ENCODE assay signal across 8 cellular contexts in the genomic region with DNA sequence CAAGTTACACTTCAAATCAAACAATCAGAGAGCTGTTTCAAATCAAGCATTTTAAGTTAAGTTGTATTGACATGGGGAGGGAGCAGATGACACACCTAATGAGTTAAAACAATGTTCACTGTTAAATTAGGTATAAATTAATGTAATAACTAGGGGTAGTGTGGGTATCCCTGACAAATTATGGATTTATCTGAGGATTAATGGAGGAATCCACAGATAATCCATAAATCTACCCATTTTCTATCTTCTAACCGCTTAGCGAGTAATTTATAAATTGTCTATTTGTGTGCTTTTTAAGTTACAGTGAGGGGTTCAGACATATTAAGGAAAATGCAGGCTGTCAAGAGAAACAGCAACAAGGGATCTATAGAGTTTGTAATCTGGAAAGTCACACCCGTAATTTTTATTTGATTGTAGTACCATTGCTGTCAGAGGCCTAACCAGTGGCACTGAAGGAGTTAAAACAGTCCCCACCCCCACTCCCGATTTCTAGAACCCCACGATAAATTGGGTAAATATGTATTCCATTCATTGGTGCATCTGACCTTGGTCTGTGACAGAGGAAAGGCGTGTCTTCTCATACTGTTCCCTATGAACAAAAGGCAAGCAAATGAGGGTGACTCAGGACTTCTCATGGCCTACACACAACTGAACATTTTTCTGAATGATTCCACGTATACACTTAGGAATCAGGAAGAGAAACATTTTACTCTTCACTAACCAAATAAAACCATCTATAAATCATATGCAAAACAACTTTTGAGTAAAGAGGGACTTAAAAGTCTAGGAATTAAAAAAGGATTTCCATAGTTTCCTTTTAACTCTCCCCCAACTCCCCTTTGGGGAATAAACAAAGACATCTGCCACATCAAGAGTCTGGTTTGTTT. TPM values are rescaled to one million over a fixed set of nuclear protein-coding genes. Genes with fewer than 3 reads are reported as not detected.
DNase-seq lines count a peak whose midpoint lies in the region; ATAC-seq, FAIRE-seq and TF ChIP-seq lines count a peak whose summit lies in the region.

No MANE protein-coding gene starts in this region.

- peaks cover 50% of the 10 kb centered on the region for H4K20me1 ChIP-seq in OCI-LY3 (ENCODE audit: insufficient read depth, low read length)
- H4K20me1 ChIP-seq in GM12878 (ENCODE audit: control insufficient read depth, insufficient read depth): no peaks in the 10 kb centered on the region

- DNase-seq in D721Med (ENCODE audit: insufficient read length, low spot score): no peak
- peak in 49 of 76 experiments; percentile 14 to 75 (median 50) for DNase-seq in HUDEP-2 (lab: John Stamatoyannopoulos, UW; ENCODE audit: unreplicated experiment in 76 of 76)
- DNase-seq in GM12878 (ENCODE audit: low read depth, low spot score): no peak
- DNase-seq in kidney: no peak
- peak; percentile 34 for DNase-seq in stimulated activated CD8-positive, alpha-beta memory T cell treated with anti-CD3 and anti-CD28 coated beads, Interleukin-4, amount 100 ng/mL, for 48 hours
- no peak for DNase-seq in NCI-H2196 treated with DMSO at 0.1 percent for 48 hours (lab: John Stamatoyannopoulos, UW; ENCODE audit: unreplicated experiment)
- DNase-seq in iPS-NIHi7 (ENCODE audit: extremely low spot score): no peak

- H3K27me3 ChIP-seq in OCI-LY3 (ENCODE audit: low read depth, low read length) (no peaks in the 10 kb centered on the region), GM12878 (replicated peaks in 1 of 2; ENCODE audit: control insufficient read depth in 2 of 2, insufficient read depth in 2 of 2, low read length in 1 of 2) (no peaks in the 10 kb centered on the region)

- H3K4me1 ChIP-seq in OCI-LY3 (ENCODE audit: low read length) (peaks cover 80% of the 10 kb centered on the region), GM12878 (ENCODE audit: control insufficient read depth, insufficient read depth, low read length) (peaks cover 22% of the 10 kb centered on the region), kidney (ENCODE audit: control insufficient read depth in 1 of 2, insufficient read depth in 1 of 2, low read depth in 1 of 2, low read length in 2 of 2) (peaks cover 22 to 27% of the 10 kb centered on the region in 2 donors)

- H3K4me3 ChIP-seq in OCI-LY3 (ENCODE audit: low read length) (no peak overlapping the region), GM12878 (peak overlapping the region; percentile 56), kidney (ENCODE audit: low read length in 2 of 2) (peak overlapping the region; percentile 77 to 92)

- no peak; the same call in 1 of the 2 replicates for TF ChIP-seq POLR2A in GM12878 (IDR thresholded peaks at IDR 0.05; ENCODE audit: low read depth, low read length)

- CTCF ChIA-PET in GM12878 (lab: Yijun Ruan, JAX): interaction anchor here (0.7 to 5.6 kb wide), 9 partner anchors 9 to 491 kb away, joined by 3 to 39 read pairs (median 8); no protein-coding TSS in a partner anchor

- H3K79me2 ChIP-seq in OCI-LY3 (ENCODE audit: low read length) (peaks cover 52% of the 10 kb centered on the region), GM12878 (ENCODE audit: control insufficient read depth, insufficient read depth, low read length) (peaks cover 66% of the 10 kb centered on the region)

- no peak for TF ChIP-seq EP300 in GM12878 (IDR thresholded peaks at IDR 0.05; ENCODE audit: borderline replicate concordance in 1 of 2, control insufficient read depth in 1 of 2, low read depth in 2 of 2, low read length in 2 of 2)

- peak; percentile 93 for FAIRE-seq in D721Med (lab: Jason Lieb, UNC)
- no peak for FAIRE-seq in GM12878 (lab: Jason Lieb, UNC)
- peak; percentile 58 for FAIRE-seq in kidney (lab: Jason Lieb, UNC)

- TF ChIP-seq CTCF in D721Med (IDR thresholded peaks at IDR 0.05; ENCODE audit: insufficient read depth, missing control alignments) (no peak), OCI-LY3 (IDR thresholded peaks at IDR 0.05; ENCODE audit: low read depth, low read length) (no peak), GM12878 (IDR thresholded peaks at IDR 0.05 in 2 of 3, conservative IDR thresholded peaks at IDR 0.05 in 1 of 3; ENCODE audit: control insufficient read depth in 2 of 3, extremely low read depth in 1 of 3, insufficient read depth in 1 of 3, low read depth in 3 of 3, low read length in 3 of 3) (no peak), kidney (IDR thresholded peaks at IDR 0.05; ENCODE audit: borderline replicate concordance, extremely low read depth, insufficient read depth) (no peak)

- 24% methylated on average over 7 of the region's 7 CpGs for WGBS in GM12878 (ENCODE audit: insufficient coverage, insufficient replicate concordance, low lambda C conversion rate, missing lambda C conversion rate)

- SMC1A ChIA-PET in GM12878 (lab: Charles Lee; ENCODE audit: uncharacterized antibody, unreplicated experiment): interaction anchor here (0.6 to 9.7 kb wide), 22 partner anchors 10 to 481 kb away, joined by 3 to 81 read pairs (median 4); no protein-coding TSS in a partner anchor

- no peaks in the 10 kb centered on the region for H3K9me3 ChIP-seq in OCI-LY3 (ENCODE audit: insufficient read depth, low read length)
- no peaks in the 10 kb centered on the region for H3K9me3 ChIP-seq in GM12878 (replicated peaks; ENCODE audit: control insufficient read depth, insufficient read depth, low read length)
- H3K9me3 ChIP-seq in kidney (ENCODE audit: control insufficient read depth in 1 of 2, low read length in 2 of 2): no peaks in the 10 kb centered on the region

- TF ChIP-seq RAD21 in GM12878 (IDR thresholded peaks at IDR 0.05; ENCODE audit: insufficient read depth, low read depth, low read length): no peak

- no peak overlapping the region for H3K27ac ChIP-seq in OCI-LY3 (ENCODE audit: low read length)
- H3K27ac ChIP-seq in GM12878 (ENCODE audit: control insufficient read depth, insufficient read depth): peak overlapping the region; percentile 97
- H3K27ac ChIP-seq in kidney (ENCODE audit: low read depth in 2 of 2, low read length in 2 of 2): peak overlapping the region; percentile 100

- peak; percentile 18 for ATAC-seq in GM12878

- in situ Hi-C loops in GM12878 (cut with MboI): loop anchor here (10.0 kb wide), 1 partner anchor 372 kb away; no protein-coding TSS in a partner anchor

- RAD21 ChIA-PET in GM12878 (lab: Charles Lee; ENCODE audit: unreplicated experiment): interaction anchor here (0.7 to 6.2 kb wide), 20 partner anchors 9 to 481 kb away, joined by 3 to 65 read pairs (median 8); a partner anchor contains a TSS

- BruUV-seq in GM12878 (replicated peaks; lab: Mats Ljungman, UMichigan): no TSS peak

- POLR2A ChIA-PET in GM12878 (lab: Charles Lee): interaction anchor here (0.9 to 5.0 kb wide), 8 partner anchors 10 to 377 kb away, joined by 3 to 40 read pairs (median 6); no protein-coding TSS in a partner anchor

- H3K4me2 ChIP-seq in OCI-LY3 (ENCODE audit: low read length) (0 out of 2 replicates have a peak overlapping the region, but pooled peaks have one; percentile 0), GM12878 (ENCODE audit: control insufficient read depth, insufficient read depth) (peak overlapping the region; percentile 79)

- peaks cover 49% of the 10 kb centered on the region for H3K36me3 ChIP-seq in OCI-LY3 (replicated peaks; ENCODE audit: low read depth, low read length)
- H3K36me3 ChIP-seq in GM12878 (ENCODE audit: control insufficient read depth in 2 of 2, insufficient read depth in 2 of 2, low read length in 1 of 2): peaks cover 5 to 19% of the 10 kb centered on the region in 2 experiments; a peak in 3 of 4 replicates
- peaks cover 5 to 34% of the 10 kb centered on the region in 2 donors for H3K36me3 ChIP-seq in kidney (ENCODE audit: control insufficient read depth in 1 of 2, insufficient read depth in 2 of 2, low read length in 2 of 2)

- intact Hi-C loops in GM12878 (cut with micrococcal nuclease; ENCODE audit: unreplicated experiment) (loop anchor here (10.0 kb wide), 2 partner anchors 228 to 488 kb away; a partner anchor contains a TSS), kidney (cut with DNase I) (loop anchor here (10.0 kb wide), 1 partner anchor 482 kb away; no protein-coding TSS in a partner anchor)

- H2AFZ ChIP-seq in OCI-LY3 (ENCODE audit: low read depth, low read length): no peak overlapping the region
- H2AFZ ChIP-seq in GM12878 (ENCODE audit: control insufficient read depth, low read depth, low read length): no peak overlapping the region

- H3K9ac ChIP-seq in OCI-LY3 (ENCODE audit: low read length) (no peak overlapping the region), GM12878 (ENCODE audit: control insufficient read depth, insufficient read depth, low read length) (peak overlapping the region; percentile 97), kidney (ENCODE audit: low read length in 2 of 2) (peak overlapping the region; percentile 78 to 99)

TF ChIP-seq in GM12878, 131 proteins besides CTCF, POLR2A, EP300 and RAD21 (continues in another document):
- TF ChIP-seq RELA (IDR thresholded peaks at IDR 0.05; ENCODE audit: borderline replicate concordance, partially characterized antibody) (no peak), CHD4 (IDR thresholded peaks at IDR 0.05) (no peak), SIX5 (IDR thresholded peaks at IDR 0.05; ENCODE audit: low read depth, low read length, severe bottlenecking) (no peak)

RNA-seq across cellular contexts. Expression of a gene that starts 7.4 kb away (rescaled TPM):
- 219 and 220 TPM in 2 replicates for total RNA-seq in GM12878 (2013; cell fraction: nucleolus; rRNA removed)
- total RNA-seq in GM12878 (2014; rRNA removed): 54.6 and 61.4 TPM in 2 replicates
- 54.4 and 55.4 TPM in 2 replicates for total RNA-seq in GM12878 (2014; rRNA removed; fragmentation: Illumina TruSeq; extraction: Trizol)
- total RNA-seq in GM12878 (2021): 114 TPM in 2 replicates
- polyA plus RNA-seq in GM12878 (2011; ENCODE audit: low read depth): 26.9 TPM
- 39.2 and 49.2 TPM in 2 replicates for polyA plus RNA-seq in GM12878 (2011; rRNA removed)
- 60.1 and 68.0 TPM in 2 replicates for polyA plus RNA-seq in GM12878 (2011; cell fraction: cytosol; rRNA removed)
- 254 and 345 TPM in 2 replicates for polyA plus RNA-seq in GM12878 (2011; cell fraction: nucleus; rRNA removed)
- 63.0 and 95.9 TPM in 2 replicates for polyA plus RNA-seq in GM12878 (2012)
- 23.9 and 64.7 TPM in 2 replicates for polyA plus RNA-seq in GM12878 (2014; fragmentation: Illumina TruSeq; extraction: Trizol)
- polyA plus RNA-seq in GM12878 (2014; fragmentation: Nextera tagmentation; extraction: Ambion mirVana): 10 to 100 TPM; 26.2 to 28.1 TPM
- 57.6 and 68.9 TPM in 2 replicates for polyA plus RNA-seq in GM12878 (2014; rRNA removed)
- polyA plus RNA-seq in GM12878 (2016; fragmentation: Nextera tagmentation; extraction: Ambion mirVana): 10 to 100 TPM in 1 of 2 experiments, 1 to 10 TPM in 1; 7.5 to 12.9 TPM
- polyA minus RNA-seq in GM12878 (2011; rRNA and poly(A)+ RNA removed): 43.9 and 108 TPM in 2 replicates
- 82.8 and 86.3 TPM in 2 replicates for polyA minus RNA-seq in GM12878 (2011; cell fraction: cytosol; rRNA and poly(A)+ RNA removed)
- 96.7 and 119 TPM in 2 replicates for polyA minus RNA-seq in GM12878 (2011; cell fraction: nucleus; rRNA and poly(A)+ RNA removed)
- 130 TPM for total RNA-seq in kidney
- 53.8 TPM for polyA plus RNA-seq in kidney (ENCODE audit: insufficient read depth, low read depth, low replicate concordance)

Comparison
In these comparisons a context has a peak if more than half of its experiments do, and no peak if none do; other contexts are left out.
1. DNase-seq: peak in HUDEP-2 (49 of 76) and stimulated activated CD8-positive, alpha-beta memory T cell treated with anti-CD3 and anti-CD28 coated beads, Interleukin-4, amount 100 ng/mL, for 48 hours (single experiment); none in D721Med (single experiment), GM12878 (single experiment), kidney (single experiment), NCI-H2196 treated with DMSO at 0.1 percent for 48 hours (single experiment) and iPS-NIHi7 (single experiment).